Comparison of ENCODE assay signal across 16 cellular contexts in the genomic region with DNA sequence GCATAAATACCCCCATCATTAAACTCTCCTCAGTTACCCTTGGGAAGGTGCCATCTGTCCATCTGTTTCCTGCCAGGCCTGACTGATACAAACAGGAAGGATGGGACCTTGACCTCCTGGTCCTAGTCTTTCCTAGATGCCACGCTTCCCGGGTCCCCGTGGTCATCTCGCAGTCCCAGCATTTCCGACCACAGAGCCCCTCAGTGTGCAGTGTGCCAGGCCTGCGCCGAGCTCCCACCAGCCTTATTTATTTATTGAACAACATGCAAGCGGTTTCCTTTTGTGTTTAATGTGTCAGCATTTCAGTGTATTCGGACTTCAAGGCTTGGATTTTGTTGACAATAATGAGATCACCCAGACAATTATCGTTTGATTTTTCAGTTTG. TPM values are rescaled to one million over a fixed set of nuclear protein-coding genes. Genes with fewer than 3 reads are reported as not detected.
"Had no signal": no experiment of that assay in that cellular context is flagged by ENCODE, and none has a peak within 500 bp of the region (broad histone marks: within the 10 kb centered on the region; RNA-seq: fewer than 3 reads in every experiment).

No MANE protein-coding gene starts in this region.

- H3K36me3 Mint-ChIP-seq: activated naive CD8-positive, alpha-beta T cell treated with anti-CD3 and anti-CD28 coated beads for 36 hours; naive thymus-derived CD4-positive, alpha-beta T cell; stimulated activated memory B cell treated with anti-CD40 and anti-IgM and Interleukin-4, amounts not matched to agents 10 μg/mL and 1 μg/mL and 100 μg/mL, for 72 hours had no signal

- H3K27me3 ChIP-seq: tibial artery had no signal

- H3K4me2 ChIP-seq: smooth muscle cell had no signal

- H3K4me1 Mint-ChIP-seq: activated B cell treated with CpG ODN at 0.5 μM for 24 hours; activated CD4-positive, alpha-beta T cell treated with anti-CD3 and anti-CD28 coated beads, Interleukin-2, amount 10 ng/mL, durations not matched to agents 7 days and 5 days; activated naive CD8-positive, alpha-beta T cell treated with anti-CD3 and anti-CD28 coated beads for 36 hours; stimulated activated memory B cell treated with anti-CD40 and anti-IgM and Interleukin-4, amounts not matched to agents 10 μg/mL and 1 μg/mL and 100 μg/mL, for 72 hours had no signal

- H3K27ac Mint-ChIP-seq: activated B cell treated with CpG ODN at 0.5 μM for 24 hours; activated CD4-positive, alpha-beta T cell treated with anti-CD3 and anti-CD28 coated beads, Interleukin-2, amount 10 ng/mL, durations not matched to agents 7 days and 5 days; activated naive CD8-positive, alpha-beta T cell treated with anti-CD3 and anti-CD28 coated beads for 36 hours; naive thymus-derived CD4-positive, alpha-beta T cell; stimulated activated memory B cell treated with anti-CD40 and anti-IgM and Interleukin-4, amounts not matched to agents 10 μg/mL and 1 μg/mL and 100 μg/mL, for 72 hours had no signal

- H3K36me3 ChIP-seq: tibial artery had no signal

- H3K4me3 Mint-ChIP-seq: activated B cell treated with CpG ODN at 0.5 μM for 24 hours; activated CD4-positive, alpha-beta T cell treated with anti-CD3 and anti-CD28 coated beads, Interleukin-2, amount 10 ng/mL, durations not matched to agents 7 days and 5 days; activated naive CD8-positive, alpha-beta T cell treated with anti-CD3 and anti-CD28 coated beads for 36 hours; activated T-cell treated with anti-CD3 and anti-CD28 coated beads, Interleukin-2, amount 50 U/mL, for 4 hours; naive thymus-derived CD4-positive, alpha-beta T cell; stimulated activated memory B cell treated with anti-CD40 and anti-IgM and Interleukin-4, amounts not matched to agents 10 μg/mL and 1 μg/mL and 100 μg/mL, for 72 hours had no signal

- H3K27me3 Mint-ChIP-seq: activated CD4-positive, alpha-beta T cell treated with anti-CD3 and anti-CD28 coated beads, Interleukin-2, amount 10 ng/mL, durations not matched to agents 7 days and 5 days; activated naive CD8-positive, alpha-beta T cell treated with anti-CD3 and anti-CD28 coated beads for 36 hours; naive thymus-derived CD4-positive, alpha-beta T cell had no signal

- H3K4me3 ChIP-seq: dorsolateral prefrontal cortex, smooth muscle cell, tibial artery had no signal

- H3K27ac ChIP-seq: dorsolateral prefrontal cortex, tibial artery had no signal

- DNase-seq: activated B cell treated with CpG ODN at 0.5 μM for 24 hours; activated CD4-positive, alpha-beta T cell treated with anti-CD3 and anti-CD28 coated beads, Interleukin-2, amount 10 ng/mL, durations not matched to agents 7 days and 5 days; activated effector memory CD4-positive, alpha-beta T cell treated with anti-CD3 and anti-CD28 coated beads, Interleukin-2, amount 50 U/mL, for 16 hours; activated naive CD8-positive, alpha-beta T cell treated with anti-CD3 and anti-CD28 coated beads for 36 hours; activated T-cell treated with anti-CD3 and anti-CD28 coated beads, Interleukin-2, amount 50 U/mL, for 4 hours; cerebellar nuclear complex; dorsolateral prefrontal cortex; left colon; naive thymus-derived CD4-positive, alpha-beta T cell; nucleus accumbens; right cardiac atrium; T-helper 9 cell; tibial artery had no signal

- H3K9me3 Mint-ChIP-seq: activated B cell treated with CpG ODN at 0.5 μM for 24 hours; activated CD4-positive, alpha-beta T cell treated with anti-CD3 and anti-CD28 coated beads, Interleukin-2, amount 10 ng/mL, durations not matched to agents 7 days and 5 days; activated naive CD8-positive, alpha-beta T cell treated with anti-CD3 and anti-CD28 coated beads for 36 hours; activated T-cell treated with anti-CD3 and anti-CD28 coated beads, Interleukin-2, amount 50 U/mL, for 4 hours; naive thymus-derived CD4-positive, alpha-beta T cell; stimulated activated memory B cell treated with anti-CD40 and anti-IgM and Interleukin-4, amounts not matched to agents 10 μg/mL and 1 μg/mL and 100 μg/mL, for 72 hours had no signal

RNA-seq across cellular contexts. Expression of a gene that starts 45.6 kb away (rescaled TPM):
- total RNA-seq: fibroblast of villous mesenchyme had no signal
